In the genomic region with DNA sequence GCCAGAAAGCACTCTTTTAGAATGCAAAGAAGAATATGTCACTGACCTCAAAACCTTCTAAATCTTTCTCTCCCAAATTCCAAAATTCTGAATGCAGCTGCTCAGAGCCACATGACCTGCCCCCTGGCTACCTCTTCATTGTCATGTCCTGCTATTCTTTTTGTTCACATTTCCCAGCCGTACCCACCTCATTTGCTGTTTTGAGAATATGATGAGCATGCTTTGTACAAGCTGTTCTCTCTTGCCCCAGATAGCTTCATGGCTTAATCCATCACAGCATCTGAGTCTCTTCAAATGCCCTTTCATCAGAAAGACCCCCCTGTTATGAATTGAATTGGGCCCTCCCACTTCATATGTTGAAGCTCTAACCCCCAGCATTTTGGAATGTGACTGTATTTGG, we compare ENCODE assay signal across 1 cellular context.
TF ChIP-seq lines count a peak whose summit lies in the region.

No MANE protein-coding gene starts in this region.

TF ChIP-seq in GM23338, 12 proteins besides CTCF, POLR2A, EP300 and RAD21 (continued from another document):
- TF ChIP-seq, protein P1, sequence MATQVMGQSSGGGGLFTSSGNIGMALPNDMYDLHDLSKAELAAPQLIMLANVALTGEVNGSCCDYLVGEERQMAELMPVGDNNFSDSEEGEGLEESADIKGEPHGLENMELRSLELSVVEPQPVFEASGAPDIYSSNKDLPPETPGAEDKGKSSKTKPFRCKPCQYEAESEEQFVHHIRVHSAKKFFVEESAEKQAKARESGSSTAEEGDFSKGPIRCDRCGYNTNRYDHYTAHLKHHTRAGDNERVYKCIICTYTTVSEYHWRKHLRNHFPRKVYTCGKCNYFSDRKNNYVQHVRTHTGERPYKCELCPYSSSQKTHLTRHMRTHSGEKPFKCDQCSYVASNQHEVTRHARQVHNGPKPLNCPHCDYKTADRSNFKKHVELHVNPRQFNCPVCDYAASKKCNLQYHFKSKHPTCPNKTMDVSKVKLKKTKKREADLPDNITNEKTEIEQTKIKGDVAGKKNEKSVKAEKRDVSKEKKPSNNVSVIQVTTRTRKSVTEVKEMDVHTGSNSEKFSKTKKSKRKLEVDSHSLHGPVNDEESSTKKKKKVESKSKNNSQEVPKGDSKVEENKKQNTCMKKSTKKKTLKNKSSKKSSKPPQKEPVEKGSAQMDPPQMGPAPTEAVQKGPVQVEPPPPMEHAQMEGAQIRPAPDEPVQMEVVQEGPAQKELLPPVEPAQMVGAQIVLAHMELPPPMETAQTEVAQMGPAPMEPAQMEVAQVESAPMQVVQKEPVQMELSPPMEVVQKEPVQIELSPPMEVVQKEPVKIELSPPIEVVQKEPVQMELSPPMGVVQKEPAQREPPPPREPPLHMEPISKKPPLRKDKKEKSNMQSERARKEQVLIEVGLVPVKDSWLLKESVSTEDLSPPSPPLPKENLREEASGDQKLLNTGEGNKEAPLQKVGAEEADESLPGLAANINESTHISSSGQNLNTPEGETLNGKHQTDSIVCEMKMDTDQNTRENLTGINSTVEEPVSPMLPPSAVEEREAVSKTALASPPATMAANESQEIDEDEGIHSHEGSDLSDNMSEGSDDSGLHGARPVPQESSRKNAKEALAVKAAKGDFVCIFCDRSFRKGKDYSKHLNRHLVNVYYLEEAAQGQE (IDR thresholded peaks at IDR 0.05; ENCODE audit: unreplicated experiment): no peak
- TF ChIP-seq JUNB (IDR thresholded peaks at IDR 0.05; ENCODE audit: unreplicated experiment) (no peak), ETS1 (IDR thresholded peaks at IDR 0.05) (no peak), STAT1 (IDR thresholded peaks at IDR 0.05; ENCODE audit: unreplicated experiment) (no peak), EZH2phosphoT487 (IDR thresholded peaks at IDR 0.05; ENCODE audit: unreplicated experiment) (no peak)
